In genomic region chr13:98083936-98084335, GRCh38 we compare ENCODE assay signal across 20 cellular contexts.
"Had no signal": no experiment of that assay in that cellular context is flagged by ENCODE, and none has a peak within 500 bp of the region (broad histone marks: within the 10 kb centered on the region; RNA-seq: fewer than 3 reads in every experiment).

No MANE protein-coding gene starts in this region.

- H3K4me1 ChIP-seq: gastrocnemius medialis, heart right ventricle, left lung, testis had no signal

- H3K27me3 ChIP-seq: gastrocnemius medialis, heart right ventricle, left lung, testis had no signal

- H3K27ac Mint-ChIP-seq: activated CD4-positive, alpha-beta T cell treated with anti-CD3 and anti-CD28 coated beads, Interleukin-2, amount 10 ng/mL, durations not matched to agents 24 days and 14 days; activated naive CD4-positive, alpha-beta T cell treated with anti-CD3 and anti-CD28 coated beads for 36 hours; activated T-helper 17 cell treated with anti-CD3 and anti-CD28 coated beads, Interleukin-2, amount 50 U/mL, for 72 hours; endodermal cell; memory B cell; nephron progenitor cell; stimulated activated naive CD8-positive, alpha-beta T cell treated with anti-CD3 and anti-CD28 coated beads, Interleukin-15, amount 100 ng/mL, for 72 hours; T-helper 1 cell treated with Interleukin-12 subunit alpha and Interleukin-12 subunit beta and Interleukin-4 antibody, amounts not matched to agents 30 μg/mL and 1 μg/mL, for 36 hours; WTC11 had no signal

- DNase-seq: activated CD4-positive, alpha-beta T cell treated with anti-CD3 and anti-CD28 coated beads, Interleukin-2, amount 10 ng/mL, durations not matched to agents 24 days and 14 days; activated CD8-positive, alpha-beta memory T cell treated with anti-CD3 and anti-CD28 coated beads for 24 hours; activated naive CD4-positive, alpha-beta T cell treated with anti-CD3 and anti-CD28 coated beads for 36 hours; activated T-cell treated with anti-CD3 and anti-CD28 coated beads for 4 hours; cerebellar nuclear complex; endodermal cell; gastrocnemius medialis; heart right ventricle; islet precursor cell; left lung; nephron progenitor cell; stimulated activated CD4-positive, alpha-beta T cell treated with anti-CD3 and anti-CD28 coated beads, Interleukin-15, amount 100 ng/mL, for 24 hours; stimulated activated CD4-positive, alpha-beta T cell treated with anti-CD3 and anti-CD28 coated beads, Interleukin-4, amount 100 ng/mL, for 24 hours; stimulated activated naive CD8-positive, alpha-beta T cell treated with anti-CD3 and anti-CD28 coated beads, Interleukin-15, amount 100 ng/mL, for 72 hours; testis had no signal

- H3K36me3 ChIP-seq: gastrocnemius medialis, heart right ventricle, left lung had no signal

- H3K27me3 Mint-ChIP-seq: activated CD4-positive, alpha-beta T cell treated with anti-CD3 and anti-CD28 coated beads, Interleukin-2, amount 10 ng/mL, durations not matched to agents 24 days and 14 days; stimulated activated naive CD8-positive, alpha-beta T cell treated with anti-CD3 and anti-CD28 coated beads, Interleukin-15, amount 100 ng/mL, for 72 hours had no signal

- H3K4me1 Mint-ChIP-seq: activated CD4-positive, alpha-beta T cell treated with anti-CD3 and anti-CD28 coated beads, Interleukin-2, amount 10 ng/mL, durations not matched to agents 24 days and 14 days; activated T-helper 17 cell treated with anti-CD3 and anti-CD28 coated beads, Interleukin-2, amount 50 U/mL, for 72 hours; endodermal cell; memory B cell; nephron progenitor cell; stimulated activated naive CD8-positive, alpha-beta T cell treated with anti-CD3 and anti-CD28 coated beads, Interleukin-15, amount 100 ng/mL, for 72 hours had no signal

- ATAC-seq: activated T-helper 17 cell treated with anti-CD3 and anti-CD28 coated beads, Interleukin-2, amount 50 U/mL, for 72 hours; esophagus mucosa; gastrocnemius medialis; stimulated activated naive CD8-positive, alpha-beta T cell treated with anti-CD3 and anti-CD28 coated beads, Interleukin-15, amount 100 ng/mL, for 72 hours; WTC11 had no signal

- H3K27ac ChIP-seq: gastrocnemius medialis, heart right ventricle, left lung, testis had no signal

- H3K9me3 ChIP-seq: gastrocnemius medialis, left lung, testis had no signal

- H3K36me3 Mint-ChIP-seq: memory B cell, WTC11 had no signal

- H3K9me3 Mint-ChIP-seq: activated CD4-positive, alpha-beta T cell treated with anti-CD3 and anti-CD28 coated beads, Interleukin-2, amount 10 ng/mL, durations not matched to agents 24 days and 14 days; activated naive CD4-positive, alpha-beta T cell treated with anti-CD3 and anti-CD28 coated beads for 36 hours; activated T-helper 17 cell treated with anti-CD3 and anti-CD28 coated beads, Interleukin-2, amount 50 U/mL, for 72 hours; stimulated activated naive CD8-positive, alpha-beta T cell treated with anti-CD3 and anti-CD28 coated beads, Interleukin-15, amount 100 ng/mL, for 72 hours; T-helper 1 cell treated with Interleukin-12 subunit alpha and Interleukin-12 subunit beta and Interleukin-4 antibody, amounts not matched to agents 30 μg/mL and 1 μg/mL, for 36 hours had no signal

- H3K4me3 ChIP-seq: gastrocnemius medialis, heart right ventricle, left lung, testis had no signal

- H3K4me3 Mint-ChIP-seq: activated CD4-positive, alpha-beta T cell treated with anti-CD3 and anti-CD28 coated beads, Interleukin-2, amount 10 ng/mL, durations not matched to agents 24 days and 14 days; activated naive CD4-positive, alpha-beta T cell treated with anti-CD3 and anti-CD28 coated beads for 36 hours; activated T-helper 17 cell treated with anti-CD3 and anti-CD28 coated beads, Interleukin-2, amount 50 U/mL, for 72 hours; endodermal cell; memory B cell; nephron progenitor cell; stimulated activated naive CD8-positive, alpha-beta T cell treated with anti-CD3 and anti-CD28 coated beads, Interleukin-15, amount 100 ng/mL, for 72 hours; T-helper 1 cell treated with Interleukin-12 subunit alpha and Interleukin-12 subunit beta and Interleukin-4 antibody, amounts not matched to agents 30 μg/mL and 1 μg/mL, for 36 hours; WTC11 had no signal
